Comparison of ENCODE assay signal across 1 cellular context in the genomic region with DNA sequence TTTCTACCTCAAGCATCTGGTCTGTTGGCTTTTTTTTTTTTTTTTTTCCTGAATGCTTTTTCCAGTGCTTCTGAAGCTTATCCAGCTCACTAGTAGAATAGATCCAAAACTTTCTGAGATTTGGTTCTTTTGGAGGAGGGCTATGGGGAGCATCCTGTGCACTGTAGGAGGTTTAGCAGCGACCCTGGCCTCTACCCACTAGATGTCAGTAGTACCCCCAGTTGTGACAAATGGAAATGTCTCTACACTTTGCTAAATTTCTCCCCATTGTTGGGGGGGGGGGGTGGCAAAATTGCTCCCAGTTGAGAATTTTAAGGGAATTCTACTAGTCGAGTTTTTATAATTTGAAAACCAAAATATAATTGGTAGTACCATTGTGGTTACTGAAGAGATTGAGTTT.
TF ChIP-seq lines count a peak whose summit lies in the region.

No MANE protein-coding gene starts in this region.

TF ChIP-seq in HCT116, 20 proteins besides CTCF, POLR2A, EP300 and RAD21 (continued from another document):
- TF ChIP-seq, protein P1, sequence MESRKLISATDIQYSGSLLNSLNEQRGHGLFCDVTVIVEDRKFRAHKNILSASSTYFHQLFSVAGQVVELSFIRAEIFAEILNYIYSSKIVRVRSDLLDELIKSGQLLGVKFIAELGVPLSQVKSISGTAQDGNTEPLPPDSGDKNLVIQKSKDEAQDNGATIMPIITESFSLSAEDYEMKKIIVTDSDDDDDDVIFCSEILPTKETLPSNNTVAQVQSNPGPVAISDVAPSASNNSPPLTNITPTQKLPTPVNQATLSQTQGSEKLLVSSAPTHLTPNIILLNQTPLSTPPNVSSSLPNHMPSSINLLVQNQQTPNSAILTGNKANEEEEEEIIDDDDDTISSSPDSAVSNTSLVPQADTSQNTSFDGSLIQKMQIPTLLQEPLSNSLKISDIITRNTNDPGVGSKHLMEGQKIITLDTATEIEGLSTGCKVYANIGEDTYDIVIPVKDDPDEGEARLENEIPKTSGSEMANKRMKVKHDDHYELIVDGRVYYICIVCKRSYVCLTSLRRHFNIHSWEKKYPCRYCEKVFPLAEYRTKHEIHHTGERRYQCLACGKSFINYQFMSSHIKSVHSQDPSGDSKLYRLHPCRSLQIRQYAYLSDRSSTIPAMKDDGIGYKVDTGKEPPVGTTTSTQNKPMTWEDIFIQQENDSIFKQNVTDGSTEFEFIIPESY (IDR thresholded peaks at IDR 0.05; ENCODE audit: extremely low read depth, insufficient replicate concordance, low read length): no peak
- TF ChIP-seq ZNF274 (IDR thresholded peaks at IDR 0.05; ENCODE audit: low read depth, low read length) (no peak), EZH2phosphoT487 (IDR thresholded peaks at IDR 0.05; ENCODE audit: borderline replicate concordance) (no peak), EGR1 (IDR thresholded peaks at IDR 0.05; ENCODE audit: low read depth) (no peak), TCF7L2 (IDR thresholded peaks at IDR 0.05; ENCODE audit: borderline replicate concordance, extremely low read depth, insufficient read depth, insufficient read length) (no peak), JUND (IDR thresholded peaks at IDR 0.05) (no peak), SRF (IDR thresholded peaks at IDR 0.05; ENCODE audit: low read depth) (no peak), SP1 (IDR thresholded peaks at IDR 0.05; ENCODE audit: low read depth) (no peak), EZH2 (IDR thresholded peaks at IDR 0.05) (no peak), POLR2AphosphoS5 (IDR thresholded peaks at IDR 0.05; ENCODE audit: low read depth, low read length) (no peak), ZFX (IDR thresholded peaks at IDR 0.05) (no peak), FOSL1 (IDR thresholded peaks at IDR 0.05; ENCODE audit: low read depth) (no peak)
- TF ChIP-seq, protein P2, sequence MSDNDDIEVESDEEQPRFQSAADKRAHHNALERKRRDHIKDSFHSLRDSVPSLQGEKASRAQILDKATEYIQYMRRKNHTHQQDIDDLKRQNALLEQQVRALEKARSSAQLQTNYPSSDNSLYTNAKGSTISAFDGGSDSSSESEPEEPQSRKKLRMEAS (IDR thresholded peaks at IDR 0.05): no peak
- TF ChIP-seq, protein P3, sequence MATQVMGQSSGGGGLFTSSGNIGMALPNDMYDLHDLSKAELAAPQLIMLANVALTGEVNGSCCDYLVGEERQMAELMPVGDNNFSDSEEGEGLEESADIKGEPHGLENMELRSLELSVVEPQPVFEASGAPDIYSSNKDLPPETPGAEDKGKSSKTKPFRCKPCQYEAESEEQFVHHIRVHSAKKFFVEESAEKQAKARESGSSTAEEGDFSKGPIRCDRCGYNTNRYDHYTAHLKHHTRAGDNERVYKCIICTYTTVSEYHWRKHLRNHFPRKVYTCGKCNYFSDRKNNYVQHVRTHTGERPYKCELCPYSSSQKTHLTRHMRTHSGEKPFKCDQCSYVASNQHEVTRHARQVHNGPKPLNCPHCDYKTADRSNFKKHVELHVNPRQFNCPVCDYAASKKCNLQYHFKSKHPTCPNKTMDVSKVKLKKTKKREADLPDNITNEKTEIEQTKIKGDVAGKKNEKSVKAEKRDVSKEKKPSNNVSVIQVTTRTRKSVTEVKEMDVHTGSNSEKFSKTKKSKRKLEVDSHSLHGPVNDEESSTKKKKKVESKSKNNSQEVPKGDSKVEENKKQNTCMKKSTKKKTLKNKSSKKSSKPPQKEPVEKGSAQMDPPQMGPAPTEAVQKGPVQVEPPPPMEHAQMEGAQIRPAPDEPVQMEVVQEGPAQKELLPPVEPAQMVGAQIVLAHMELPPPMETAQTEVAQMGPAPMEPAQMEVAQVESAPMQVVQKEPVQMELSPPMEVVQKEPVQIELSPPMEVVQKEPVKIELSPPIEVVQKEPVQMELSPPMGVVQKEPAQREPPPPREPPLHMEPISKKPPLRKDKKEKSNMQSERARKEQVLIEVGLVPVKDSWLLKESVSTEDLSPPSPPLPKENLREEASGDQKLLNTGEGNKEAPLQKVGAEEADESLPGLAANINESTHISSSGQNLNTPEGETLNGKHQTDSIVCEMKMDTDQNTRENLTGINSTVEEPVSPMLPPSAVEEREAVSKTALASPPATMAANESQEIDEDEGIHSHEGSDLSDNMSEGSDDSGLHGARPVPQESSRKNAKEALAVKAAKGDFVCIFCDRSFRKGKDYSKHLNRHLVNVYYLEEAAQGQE (IDR thresholded peaks at IDR 0.05; ENCODE audit: low read depth): no peak
